Comparison of ENCODE assay signal across 1 cellular context in the genomic region with DNA sequence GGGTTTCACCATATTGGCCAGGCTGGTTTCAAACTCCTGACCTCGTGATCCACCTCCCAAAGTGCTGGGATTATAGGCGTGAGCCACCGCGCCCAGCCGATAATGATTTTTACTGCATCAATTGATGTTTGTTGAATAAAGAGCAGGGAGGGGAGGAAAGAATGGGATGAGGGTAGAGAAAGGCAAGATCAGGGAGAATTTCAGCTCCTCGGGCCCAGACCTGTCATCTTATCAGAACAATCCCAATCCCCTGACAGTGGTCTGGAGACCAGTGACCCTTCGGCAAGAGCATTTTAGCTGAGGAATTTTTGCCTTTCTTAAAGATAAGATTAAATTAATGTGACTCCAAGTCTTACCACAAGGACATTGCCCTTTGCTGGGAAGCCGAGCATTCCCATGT.
TF ChIP-seq lines count a peak whose summit lies in the region.

No MANE protein-coding gene starts in this region.

TF ChIP-seq in IMR-90, 13 proteins besides CTCF, POLR2A, EP300 and RAD21:
- TF ChIP-seq, protein P1, sequence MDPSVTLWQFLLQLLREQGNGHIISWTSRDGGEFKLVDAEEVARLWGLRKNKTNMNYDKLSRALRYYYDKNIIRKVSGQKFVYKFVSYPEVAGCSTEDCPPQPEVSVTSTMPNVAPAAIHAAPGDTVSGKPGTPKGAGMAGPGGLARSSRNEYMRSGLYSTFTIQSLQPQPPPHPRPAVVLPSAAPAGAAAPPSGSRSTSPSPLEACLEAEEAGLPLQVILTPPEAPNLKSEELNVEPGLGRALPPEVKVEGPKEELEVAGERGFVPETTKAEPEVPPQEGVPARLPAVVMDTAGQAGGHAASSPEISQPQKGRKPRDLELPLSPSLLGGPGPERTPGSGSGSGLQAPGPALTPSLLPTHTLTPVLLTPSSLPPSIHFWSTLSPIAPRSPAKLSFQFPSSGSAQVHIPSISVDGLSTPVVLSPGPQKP (IDR thresholded peaks at IDR 0.05; ENCODE audit: borderline replicate concordance, low read depth, low read length): no peak
- no peak for TF ChIP-seq CEBPB (IDR thresholded peaks at IDR 0.05; ENCODE audit: low read depth, low read length)
- TF ChIP-seq RFX5 (IDR thresholded peaks at IDR 0.05; ENCODE audit: low read depth, low read length): no peak
- no peak for TF ChIP-seq USF2 (IDR thresholded peaks at IDR 0.05; ENCODE audit: low read depth, low read length)
